11 cellular contexts compared by ENCODE assay signal in the genomic region with DNA sequence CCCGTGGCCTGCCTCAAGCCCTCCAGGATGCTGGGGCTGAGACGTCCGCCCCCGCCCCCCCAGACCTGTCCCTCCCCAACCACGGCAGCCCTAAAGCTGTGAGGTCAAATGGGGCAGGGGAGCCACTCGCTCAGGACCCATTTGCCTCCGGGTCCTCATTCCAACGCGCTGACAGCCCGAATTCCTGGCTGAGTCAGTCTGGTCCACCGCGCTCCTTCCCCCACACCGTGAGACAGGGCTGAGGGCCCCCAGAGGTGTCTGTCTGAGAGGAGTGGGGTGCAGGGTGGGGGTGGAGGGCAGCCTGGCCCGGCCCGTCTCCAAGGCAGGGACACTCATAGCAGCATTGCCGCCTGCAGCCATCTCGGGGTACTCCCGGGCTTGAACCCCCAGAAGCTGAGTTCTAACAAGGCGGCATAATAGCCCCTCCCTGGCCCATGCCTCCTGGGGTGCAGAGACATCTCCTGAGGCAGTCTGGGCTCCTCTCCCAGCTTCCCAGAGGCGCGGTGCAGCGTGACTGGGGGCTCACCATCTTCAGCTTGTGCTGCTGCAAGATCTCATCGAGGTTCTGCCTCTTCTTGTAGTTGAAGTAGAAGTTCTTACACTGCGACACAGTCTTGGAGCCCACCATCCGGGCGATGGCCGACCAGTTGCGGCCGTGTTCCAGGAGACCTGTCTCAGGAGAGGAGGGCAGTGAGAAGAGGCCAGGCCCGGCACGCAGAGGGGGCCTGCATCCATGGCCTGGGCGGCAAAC.
DNase-seq lines count a peak whose midpoint lies in the region; ATAC-seq and TF ChIP-seq lines count a peak whose summit lies in the region.
"Had no signal": no experiment of that assay in that cellular context is flagged by ENCODE, and none has a peak within 500 bp of the region (broad histone marks: within the 10 kb centered on the region; RNA-seq: fewer than 3 reads in every experiment).

No MANE protein-coding gene starts in this region.

- DNase-seq in HS-27A (ENCODE audit: low read depth) (peak; percentile 64), astrocyte of the hippocampus (ENCODE audit: low read depth, low spot score) (peak; percentile 94), islet precursor cell (peak; percentile 98), NCI-H1694 treated with DMSO at 0.1 percent for 48 hours (lab: John Stamatoyannopoulos, UW) (no peak), left colon (no peak)
- DNase-seq: amygdala, BE2C, head of caudate nucleus had no signal

- TF ChIP-seq CTCF in 22Rv1 (IDR thresholded peaks at IDR 0.05): no peak

- intact Hi-C loops in left colon (cut with DNase I, micrococcal nuclease): no loop called here

- ATAC-seq in HG02798 (IDR thresholded peaks at IDR 0.05; ENCODE audit: poor library complexity, unreplicated experiment) (no peak), GM19324 (IDR thresholded peaks at IDR 0.05; ENCODE audit: low FRiP score, unreplicated experiment) (no peak), left colon (no peak)

- 0 out of 2 replicates have a peak overlapping the region, but pooled peaks have one; percentile 86 for H3K27ac ChIP-seq in 22Rv1

Comparison
In these comparisons a context has a peak if more than half of its experiments do, and no peak if none do; other contexts are left out.
1. DNase-seq: peak in HS-27A (single experiment), astrocyte of the hippocampus (single experiment) and islet precursor cell (single experiment); none in NCI-H1694 treated with DMSO at 0.1 percent for 48 hours (single experiment) and left colon (0 of 2).